ENCODE assay signal across 12 cellular contexts in the genomic region with DNA sequence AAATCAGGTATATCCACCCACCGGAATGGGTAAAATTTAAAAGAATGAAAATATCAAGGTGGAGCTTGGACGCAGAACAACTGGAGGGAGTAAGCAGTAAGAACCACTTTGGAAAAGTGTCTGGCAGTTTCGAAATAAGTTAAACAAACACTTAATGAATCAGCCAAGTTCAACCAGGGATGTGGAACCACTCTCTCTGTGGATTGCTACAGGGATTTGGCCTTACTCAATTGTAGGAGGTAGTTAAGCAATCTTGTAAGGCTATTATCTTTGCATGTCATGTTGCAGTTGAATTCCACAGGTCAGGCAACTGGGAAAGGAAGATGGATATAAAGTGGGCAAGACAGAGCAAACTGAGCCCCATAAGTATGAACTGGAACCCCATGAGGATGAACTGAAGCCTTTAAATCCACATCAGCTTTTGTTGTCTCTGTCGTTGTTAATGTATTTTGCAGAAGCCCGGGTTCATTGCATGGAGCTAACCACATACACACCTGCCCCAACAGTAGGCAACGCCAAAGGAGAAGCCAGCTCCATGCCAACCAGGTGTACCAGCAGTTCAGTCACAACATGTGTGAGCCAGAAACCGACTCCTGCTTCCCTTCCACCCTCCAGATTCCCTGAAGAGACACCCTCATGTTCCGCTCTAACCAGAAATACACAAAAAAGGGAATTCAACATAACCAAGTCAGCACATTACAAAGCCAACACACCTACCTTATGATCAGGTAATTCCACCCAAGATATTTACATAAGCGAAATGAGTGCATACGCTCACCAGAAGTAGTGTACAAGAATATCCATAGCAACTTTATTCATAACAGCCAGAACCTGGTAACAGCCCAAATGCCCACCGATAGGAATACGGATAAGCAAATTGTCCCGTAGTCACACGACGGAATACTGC. TPM values are rescaled to one million over a fixed set of nuclear protein-coding genes. Genes with fewer than 3 reads are reported as not detected.
DNase-seq lines count a peak whose midpoint lies in the region; ATAC-seq and TF ChIP-seq lines count a peak whose summit lies in the region.
"Had no signal": no experiment of that assay in that cellular context is flagged by ENCODE, and none has a peak within 500 bp of the region (broad histone marks: within the 10 kb centered on the region; RNA-seq: fewer than 3 reads in every experiment).

No MANE protein-coding gene starts in this region.

- DNase-seq in CD14-positive monocyte (ENCODE audit: low spot score): peak; percentile 50
- DNase-seq in MG63: peak; percentile 36
- DNase-seq in epithelial cell of esophagus (ENCODE audit: low read depth): peak; percentile 96
- DNase-seq in myocyte (ENCODE audit: low read depth): peak; percentile 36
- no peak for DNase-seq in endodermal cell
- DNase-seq in nucleus accumbens (lab: John Stamatoyannopoulos, UW): no peak
- DNase-seq: SHP77 had no signal

- H3K27ac ChIP-seq in endodermal cell (ENCODE audit: low read depth, low read length): no peak overlapping the region

- no peak for ATAC-seq in GM21381 (IDR thresholded peaks at IDR 0.05; ENCODE audit: unreplicated experiment)
- no peak for ATAC-seq in GM18502 (IDR thresholded peaks at IDR 0.05; ENCODE audit: poor library complexity, unreplicated experiment)

- WGBS in endodermal cell (ENCODE audit: insufficient coverage in 1 of 2, insufficient read length in 1 of 2), 2 experiments: 87 to 89% methylated on average over 6 to 15 of the region's 15 CpGs

- H3K27me3 ChIP-seq in MG63 (no peaks in the 10 kb centered on the region), endodermal cell (ENCODE audit: control insufficient read depth, insufficient read depth, low read length, poor library complexity, severe bottlenecking) (peaks cover 11% of the 10 kb centered on the region)

- peak overlapping the region in 1 of 2 donors; percentile 4 for H3K4me3 Mint-ChIP-seq in CD14-positive monocyte
- no peak overlapping the region for H3K4me3 Mint-ChIP-seq in endodermal cell
- H3K4me3 Mint-ChIP-seq: stimulated activated naive CD8-positive, alpha-beta T cell treated with anti-CD3 and anti-CD28 coated beads, Interleukin-15, Interleukin-2, amounts not matched to agents 100 ng/mL and 50 ng/mL, for 24 hours had no signal

- TF ChIP-seq CTCF in CD14-positive monocyte (IDR thresholded peaks at IDR 0.05) (no peak), epithelial cell of esophagus (IDR thresholded peaks at IDR 0.05; ENCODE audit: insufficient read depth, low read depth, low read length, missing control alignments) (no peak), endodermal cell (conservative IDR thresholded peaks at IDR 0.05) (no peak)

- H3K9me3 Mint-ChIP-seq in CD14-positive monocyte: peaks cover 0 to 5% (median 0%) of the 10 kb centered on the region in 7 donors
- no peaks in the 10 kb centered on the region for H3K9me3 Mint-ChIP-seq in endodermal cell
- H3K9me3 Mint-ChIP-seq: stimulated activated naive CD8-positive, alpha-beta T cell treated with anti-CD3 and anti-CD28 coated beads, Interleukin-15, Interleukin-2, amounts not matched to agents 100 ng/mL and 50 ng/mL, for 24 hours had no signal

- no peaks in the 10 kb centered on the region for H3K4me1 ChIP-seq in endodermal cell (ENCODE audit: control insufficient read depth, insufficient read depth, low read length)

- intact Hi-C loops in CD14-positive monocyte (cut with micrococcal nuclease): loop anchor here in 1 of 2 donors (1.0 kb wide), 1 partner anchor 10 kb away; no protein-coding TSS in a partner anchor

- H3K9me3 ChIP-seq in MG63: no peaks in the 10 kb centered on the region
- no peaks in the 10 kb centered on the region for H3K9me3 ChIP-seq in endodermal cell (ENCODE audit: control insufficient read depth, low read length)

- H3K4me1 Mint-ChIP-seq in CD14-positive monocyte (peaks cover 50% of the 10 kb centered on the region), endodermal cell (no peaks in the 10 kb centered on the region)

- H3K4me3 ChIP-seq in MG63: no peak overlapping the region
- no peak overlapping the region for H3K4me3 ChIP-seq in epithelial cell of esophagus (ENCODE audit: low read length)
- H3K4me3 ChIP-seq in endodermal cell (ENCODE audit: low read length): no peak overlapping the region

- H3K36me3 ChIP-seq in MG63: no peaks in the 10 kb centered on the region
- no peaks in the 10 kb centered on the region for H3K36me3 ChIP-seq in endodermal cell (ENCODE audit: control insufficient read depth, insufficient read depth, low read length)

- no peak overlapping the region for H3K9ac ChIP-seq in endodermal cell (ENCODE audit: extremely low read depth, low read length, poor library complexity, severe bottlenecking)

- peaks cover 0 to 5% (median 5%) of the 10 kb centered on the region in 3 donors for H3K27me3 Mint-ChIP-seq in CD14-positive monocyte (ENCODE audit: low read depth in 3 of 3)
- peaks cover 27% of the 10 kb centered on the region for H3K27me3 Mint-ChIP-seq in endodermal cell (ENCODE audit: insufficient read depth)
- H3K27me3 Mint-ChIP-seq: stimulated activated naive CD8-positive, alpha-beta T cell treated with anti-CD3 and anti-CD28 coated beads, Interleukin-15, Interleukin-2, amounts not matched to agents 100 ng/mL and 50 ng/mL, for 24 hours had no signal

- H3K36me3 Mint-ChIP-seq in CD14-positive monocyte: no peaks in the 10 kb centered on the region
- H3K36me3 Mint-ChIP-seq in endodermal cell (ENCODE audit: low read depth): no peaks in the 10 kb centered on the region

- H3K27ac Mint-ChIP-seq in CD14-positive monocyte (peak overlapping the region; percentile 74 to 88 (median 80)), endodermal cell (no peak overlapping the region)
- H3K27ac Mint-ChIP-seq: stimulated activated naive CD8-positive, alpha-beta T cell treated with anti-CD3 and anti-CD28 coated beads, Interleukin-15, Interleukin-2, amounts not matched to agents 100 ng/mL and 50 ng/mL, for 24 hours had no signal

RNA-seq across cellular contexts. Expression of a gene that starts 8.0 kb away (rescaled TPM):
- 100 to 1,000 TPM; 109 to 116 TPM for polyA plus RNA-seq in CD14-positive monocyte
- 73.1 and 84.3 TPM in 2 replicates for total RNA-seq in MG63 (2014; rRNA removed; shearing (Covaris generic); ENCODE audit: low replicate concordance)
- total RNA-seq in myocyte: 21.6 and 21.9 TPM in 2 replicates
- 7.8 TPM for polyA plus RNA-seq in myocyte (2012)
- total RNA-seq in endodermal cell: 10 to 100 TPM; 10.6 to 13.8 TPM
- polyA plus RNA-seq in endodermal cell (2013, experiment 1 of 2): 14.6 TPM
- polyA plus RNA-seq in endodermal cell (2013, experiment 2 of 2): 14.1 TPM

RNA-seq across cellular contexts. Expression of a gene that starts 25.4 kb away (rescaled TPM):
- polyA plus RNA-seq in CD14-positive monocyte: under 1 TPM; 0.40 to 0.53 TPM
- total RNA-seq in MG63 (2014; rRNA removed; shearing (Covaris generic); ENCODE audit: low replicate concordance): 0.03 and 1.6 TPM in 2 replicates
- total RNA-seq in myocyte: 0.53 and 0.94 TPM in 2 replicates
- 0.24 TPM for polyA plus RNA-seq in myocyte (2012)
- 1 to 10 TPM in 1 of 2 donors, under 1 TPM in 1; 0.97 to 1.5 TPM for total RNA-seq in endodermal cell
- 13.5 TPM for polyA plus RNA-seq in endodermal cell (2013, experiment 1 of 2)
- polyA plus RNA-seq in endodermal cell (2013, experiment 2 of 2): 14.4 TPM

RNA-seq across cellular contexts. Expression of a gene that starts 44.4 kb away (rescaled TPM):
- not detected for polyA plus RNA-seq in CD14-positive monocyte
- total RNA-seq in MG63 (2014; rRNA removed; shearing (Covaris generic); ENCODE audit: low replicate concordance): 1.0 TPM in 1 of 2 replicates, not detected in the other
- total RNA-seq in myocyte: not detected in 2 replicates
- not detected for polyA plus RNA-seq in myocyte (2012)
- under 1 TPM in 1 of 2 donors, not detected in 1; 0.42 TPM for total RNA-seq in endodermal cell
- polyA plus RNA-seq in endodermal cell (2013, experiment 1 of 2): not detected
- polyA plus RNA-seq in endodermal cell (2013, experiment 2 of 2): not detected
- total RNA-seq: glomerular endothelial cell had no signal

RNA-seq across cellular contexts. Expression of a gene that starts 53.9 kb away (rescaled TPM):
- polyA plus RNA-seq in CD14-positive monocyte: not detected
- not detected in 2 replicates for total RNA-seq in MG63 (2014; rRNA removed; shearing (Covaris generic); ENCODE audit: low replicate concordance)
- not detected in 2 replicates for total RNA-seq in myocyte
- not detected for polyA plus RNA-seq in myocyte (2012)
- not detected for total RNA-seq in endodermal cell
- polyA plus RNA-seq in endodermal cell (2013, experiment 1 of 2): not detected
- not detected for polyA plus RNA-seq in endodermal cell (2013, experiment 2 of 2)
- total RNA-seq: glomerular endothelial cell, posterior vena cava had no signal

Comparison
In these comparisons a context has a peak if more than half of its experiments do, and no peak if none do; other contexts are left out.
1. DNase-seq: peak in CD14-positive monocyte (single experiment), MG63 (single experiment), epithelial cell of esophagus (single experiment) and myocyte (single experiment); none in endodermal cell (single experiment) and nucleus accumbens (0 of 56).